In genomic region chr19:34964598-34964997, GRCh38 we compare ENCODE assay signal across 8 cellular contexts. TPM values are rescaled to one million over a fixed set of nuclear protein-coding genes. Genes with fewer than 3 reads are reported as not detected.
DNase-seq lines count a peak whose midpoint lies in the region; ATAC-seq and TF ChIP-seq lines count a peak whose summit lies in the region.
"Had no signal": no experiment of that assay in that cellular context is flagged by ENCODE, and none has a peak within 500 bp of the region (broad histone marks: within the 10 kb centered on the region; RNA-seq: fewer than 3 reads in every experiment).

No MANE protein-coding gene starts in this region.

- peaks cover 20% of the 10 kb centered on the region for H3K36me3 ChIP-seq in DOHH2 (ENCODE audit: control insufficient read depth, low read length)
- peaks cover 10% of the 10 kb centered on the region for H3K36me3 ChIP-seq in OCI-LY3 (replicated peaks; ENCODE audit: low read depth, low read length)
- H3K36me3 ChIP-seq in esophagus muscularis mucosa = peaks cover 14 to 20% (median 16%) of the 10 kb centered on the region in 4 donors
- no peaks in the 10 kb centered on the region for H3K36me3 ChIP-seq in parathyroid adenoma (ENCODE audit: control insufficient read depth, insufficient read depth, low read length)

- H3K4me2 ChIP-seq in DOHH2 (ENCODE audit: low read length) = peak overlapping the region; percentile 99
- peak overlapping the region; percentile 92 for H3K4me2 ChIP-seq in OCI-LY3 (ENCODE audit: low read length)
- H3K4me2 ChIP-seq in parathyroid adenoma (ENCODE audit: low read length) = no peak overlapping the region

- TF ChIP-seq EP300 in esophagus muscularis mucosa (IDR thresholded peaks at IDR 0.05) = no peak

- peaks cover 2% of the 10 kb centered on the region; the same call in 1 of the 2 replicates for H3F3A ChIP-seq in DOHH2 (ENCODE audit: control insufficient read depth, insufficient read depth)

- H2AFZ ChIP-seq in OCI-LY3 (ENCODE audit: low read depth, low read length) = peak overlapping the region; percentile 94
- H2AFZ ChIP-seq in parathyroid adenoma = peak overlapping the region; percentile 86

- TF ChIP-seq CTCF in DOHH2 (IDR thresholded peaks at IDR 0.05; ENCODE audit: low read depth, low read length, poor library complexity, severe bottlenecking) = no peak
- TF ChIP-seq CTCF in OCI-LY3 (IDR thresholded peaks at IDR 0.05; ENCODE audit: low read depth, low read length) = no peak
- no peak for TF ChIP-seq CTCF in esophagus muscularis mucosa (IDR thresholded peaks at IDR 0.05)
- TF ChIP-seq CTCF in parathyroid adenoma (IDR thresholded peaks at IDR 0.05) = no peak

- no peak overlapping the region for H3K9ac ChIP-seq in OCI-LY3 (ENCODE audit: low read length)
- no peak overlapping the region for H3K9ac ChIP-seq in parathyroid adenoma

- H3K9me2 ChIP-seq in DOHH2 (replicated peaks; ENCODE audit: control insufficient read depth, low read length) = no peaks in the 10 kb centered on the region

- no peak for ATAC-seq in HG03159 (IDR thresholded peaks at IDR 0.05; ENCODE audit: unreplicated experiment)

- H4K20me1 ChIP-seq in DOHH2 (ENCODE audit: control insufficient read depth, insufficient read depth, low read depth, low read length) (no peaks in the 10 kb centered on the region), OCI-LY3 (ENCODE audit: insufficient read depth, low read length) (no peaks in the 10 kb centered on the region)

- no peak for DNase-seq in esophagus muscularis mucosa (ENCODE audit: extremely low spot score)
- DNase-seq in COR-L47 (lab: John Stamatoyannopoulos, UW) = no peak
- DNase-seq in medulla oblongata (ENCODE audit: extremely low spot score) = no peak

- H3K27me3 ChIP-seq in DOHH2 (ENCODE audit: control insufficient read depth, low read length) (no peaks in the 10 kb centered on the region), OCI-LY3 (ENCODE audit: low read depth, low read length) (no peaks in the 10 kb centered on the region; the same call in 1 of the 2 replicates), esophagus muscularis mucosa (no peaks in the 10 kb centered on the region), parathyroid adenoma (ENCODE audit: control insufficient read depth, insufficient read depth, low read length) (no peaks in the 10 kb centered on the region)

- intact Hi-C loops in esophagus muscularis mucosa (cut with DNase I) = no loop called here

- H3K9me3 ChIP-seq in DOHH2 (ENCODE audit: control insufficient read depth, insufficient read depth, low read length) (peaks cover 36% of the 10 kb centered on the region), OCI-LY3 (ENCODE audit: insufficient read depth, low read length) (peaks cover 15% of the 10 kb centered on the region), esophagus muscularis mucosa (peaks cover 0 to 25% (median 17%) of the 10 kb centered on the region in 4 donors), parathyroid adenoma (ENCODE audit: control insufficient read depth, low read length) (no peaks in the 10 kb centered on the region)

- H3K4me1 ChIP-seq in DOHH2 (ENCODE audit: control insufficient read depth, low read length) = peaks cover 19% of the 10 kb centered on the region
- peaks cover 9% of the 10 kb centered on the region for H3K4me1 ChIP-seq in OCI-LY3 (ENCODE audit: low read length)
- peaks cover 0 to 39% (median 29%) of the 10 kb centered on the region in 4 donors for H3K4me1 ChIP-seq in esophagus muscularis mucosa
- H3K4me1 ChIP-seq in parathyroid adenoma = peaks cover 10% of the 10 kb centered on the region

- H3K79me2 ChIP-seq in DOHH2 (ENCODE audit: control insufficient read depth, low read length) = peaks cover 28% of the 10 kb centered on the region
- H3K79me2 ChIP-seq in OCI-LY3 (ENCODE audit: low read length) = peaks cover 18% of the 10 kb centered on the region
- H3K79me2 ChIP-seq in parathyroid adenoma = peaks cover 4% of the 10 kb centered on the region

- H3K4me3 ChIP-seq in DOHH2 (ENCODE audit: low read length) = peak overlapping the region; percentile 92
- H3K4me3 ChIP-seq in OCI-LY3 (ENCODE audit: low read length) = peak overlapping the region; percentile 87
- H3K4me3 ChIP-seq in esophagus muscularis mucosa = peak overlapping the region; percentile 78 to 98 (median 96)
- no peak overlapping the region for H3K4me3 ChIP-seq in parathyroid adenoma (ENCODE audit: low read depth, low read length)

- 100% methylated on average over 1 of the region's 6 CpGs for WGBS in esophagus muscularis mucosa

- no peak for TF ChIP-seq POLR2A in esophagus muscularis mucosa (IDR thresholded peaks at IDR 0.05; ENCODE audit: low read depth)

- H3K27ac ChIP-seq in DOHH2 (ENCODE audit: low read depth, low read length) (no peak overlapping the region), OCI-LY3 (ENCODE audit: low read length) (no peak overlapping the region), esophagus muscularis mucosa (replicated peaks in 1 of 4) (peak overlapping the region in 2 of 4 donors; percentile 78 to 81), parathyroid adenoma (no peak overlapping the region)
- H3K27ac ChIP-seq: neutrophil had no signal

RNA-seq across cellular contexts. Expression of gene ZNF792, which starts 0.6 kb away (rescaled TPM):
- 1 to 10 TPM; 4.6 to 8.4 (median 6.4) TPM for total RNA-seq in esophagus muscularis mucosa

RNA-seq across cellular contexts. Expression of gene GRAMD1A, which starts 35.5 kb away (rescaled TPM):
- 10 to 100 TPM; 27.8 to 55.3 (median 52.1) TPM for total RNA-seq in esophagus muscularis mucosa

RNA-seq across cellular contexts. Expression of gene ZNF30, which starts 37.9 kb away (rescaled TPM):
- total RNA-seq in esophagus muscularis mucosa = 1 to 10 TPM; 1.3 to 9.6 (median 2.5) TPM
